1 cellular context compared by ENCODE assay signal in genomic region chr20:62778601-62779416, GRCh38.
TF ChIP-seq lines count a peak whose summit lies in the region.

No MANE protein-coding gene starts in this region.

TF ChIP-seq in HepG2, 621 proteins besides CTCF, POLR2A, EP300 and RAD21 (continued from another document and continues in another):
- TF ChIP-seq ZNF687 (CRISPR knock-in tag; IDR thresholded peaks at IDR 0.05) (peak; percentile 80), ZSCAN21 (CRISPR knock-in tag; IDR thresholded peaks at IDR 0.05; ENCODE audit: borderline replicate concordance) (peak; percentile 76; the same call in 1 of the 2 replicates), REXO4 (CRISPR knock-in tag; IDR thresholded peaks at IDR 0.05; ENCODE audit: borderline replicate concordance) (0 out of 2 replicates have a peak, but pooled peaks have one; percentile 33), TCF12 (IDR thresholded peaks at IDR 0.05) (no peak), TCF12 (CRISPR knock-in tag; IDR thresholded peaks at IDR 0.05) (no peak), FOXO1 (CRISPR knock-in tag; IDR thresholded peaks at IDR 0.05) (peak; percentile 24; the same call in 1 of the 2 replicates), ZNF224 (CRISPR knock-in tag; IDR thresholded peaks at IDR 0.05) (no peak), CENPT (CRISPR knock-in tag; IDR thresholded peaks at IDR 0.05; ENCODE audit: low read depth) (0 out of 2 replicates have a peak, but pooled peaks have one; percentile 51), ETS1 (CRISPR knock-in tag; IDR thresholded peaks at IDR 0.05) (no peak), ZNF251 (CRISPR knock-in tag; IDR thresholded peaks at IDR 0.05) (no peak), THYN1 (CRISPR knock-in tag; IDR thresholded peaks at IDR 0.05; ENCODE audit: borderline replicate concordance, low read depth) (no peak), TFE3 (CRISPR knock-in tag; IDR thresholded peaks at IDR 0.05) (peak; percentile 57), ZBTB7A (CRISPR knock-in tag; IDR thresholded peaks at IDR 0.05) (no peak), IKZF5 (CRISPR knock-in tag; IDR thresholded peaks at IDR 0.05) (peak; percentile 46; the same call in 1 of the 2 replicates), MEF2D (CRISPR knock-in tag; IDR thresholded peaks at IDR 0.05) (no peak), PLRG1 (conservative IDR thresholded peaks at IDR 0.05) (no peak), MEIS1 (CRISPR knock-in tag; IDR thresholded peaks at IDR 0.05; ENCODE audit: borderline replicate concordance) (no peak), ZNF451 (CRISPR knock-in tag; IDR thresholded peaks at IDR 0.05) (0 out of 2 replicates have a peak, but pooled peaks have one; percentile 54), ZNF609 (CRISPR knock-in tag; IDR thresholded peaks at IDR 0.05; ENCODE audit: borderline replicate concordance) (0 out of 2 replicates have a peak, but pooled peaks have one; percentile 14), KMT2B (CRISPR knock-in tag; IDR thresholded peaks at IDR 0.05) (peak; percentile 33; the same call in 1 of the 2 replicates), ZNF749 (CRISPR knock-in tag; IDR thresholded peaks at IDR 0.05; ENCODE audit: borderline replicate concordance) (no peak), MBD4 (IDR thresholded peaks at IDR 0.05; ENCODE audit: borderline replicate concordance, low read length) (no peak), HNRNPL (IDR thresholded peaks at IDR 0.05; ENCODE audit: low read depth, low read length) (peak; percentile 56), TBX2 (CRISPR knock-in tag; IDR thresholded peaks at IDR 0.05; ENCODE audit: borderline replicate concordance) (peak; percentile 11; the same call in 1 of the 2 replicates), ESRRA (CRISPR knock-in tag; IDR thresholded peaks at IDR 0.05; ENCODE audit: low read depth) (no peak), ZKSCAN1 (IDR thresholded peaks at IDR 0.05; ENCODE audit: low read length) (0 out of 2 replicates have a peak, but pooled peaks have one; percentile 21), MAFK (conservative IDR thresholded peaks at IDR 0.05 in 1 of 2, IDR thresholded peaks at IDR 0.05 in 1 of 2; ENCODE audit: low read length in 2 of 2) (no peak), ZNF232 (CRISPR knock-in tag; IDR thresholded peaks at IDR 0.05; ENCODE audit: borderline replicate concordance) (no peak), NKX3-1 (CRISPR knock-in tag; IDR thresholded peaks at IDR 0.05) (no peak), ZNF333 (CRISPR knock-in tag; IDR thresholded peaks at IDR 0.05; ENCODE audit: borderline replicate concordance) (no peak), WIZ (CRISPR knock-in tag; IDR thresholded peaks at IDR 0.05) (no peak), ZNF691 (CRISPR knock-in tag; IDR thresholded peaks at IDR 0.05; ENCODE audit: borderline replicate concordance, low read depth) (peak; percentile 27; the same call in 1 of the 2 replicates), ZNF616 (CRISPR knock-in tag; IDR thresholded peaks at IDR 0.05; ENCODE audit: low read depth) (peak; percentile 80), SCMH1 (CRISPR knock-in tag; IDR thresholded peaks at IDR 0.05; ENCODE audit: borderline replicate concordance) (no peak), NBN (conservative IDR thresholded peaks at IDR 0.05) (no peak), ATF7-NPFF (CRISPR knock-in tag; IDR thresholded peaks at IDR 0.05; ENCODE audit: low read depth) (peak; percentile 48; the same call in 1 of the 2 replicates), ZBTB38 (CRISPR knock-in tag; IDR thresholded peaks at IDR 0.05) (peak; percentile 43; the same call in 1 of the 2 replicates), TP53 (CRISPR knock-in tag; conservative IDR thresholded peaks at IDR 0.05) (no peak), PHF5A (CRISPR knock-in tag; IDR thresholded peaks at IDR 0.05; ENCODE audit: low read depth, unreplicated experiment) (no peak), RBAK (CRISPR knock-in tag; IDR thresholded peaks at IDR 0.05) (no peak), HNRNPH1 (optimal IDR thresholded peaks at IDR 0.05; ENCODE audit: low read depth, low read length) (no peak), TGIF2 (CRISPR knock-in tag; IDR thresholded peaks at IDR 0.05) (no peak), HOXD1 (CRISPR knock-in tag; IDR thresholded peaks at IDR 0.05) (0 out of 2 replicates have a peak, but pooled peaks have one; percentile 12)
- TF ChIP-seq, protein P1, sequence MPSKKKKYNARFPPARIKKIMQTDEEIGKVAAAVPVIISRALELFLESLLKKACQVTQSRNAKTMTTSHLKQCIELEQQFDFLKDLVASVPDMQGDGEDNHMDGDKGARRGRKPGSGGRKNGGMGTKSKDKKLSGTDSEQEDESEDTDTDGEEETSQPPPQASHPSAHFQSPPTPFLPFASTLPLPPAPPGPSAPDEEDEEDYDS (CRISPR knock-in tag; IDR thresholded peaks at IDR 0.05): no peak
- TF ChIP-seq, protein P2, sequence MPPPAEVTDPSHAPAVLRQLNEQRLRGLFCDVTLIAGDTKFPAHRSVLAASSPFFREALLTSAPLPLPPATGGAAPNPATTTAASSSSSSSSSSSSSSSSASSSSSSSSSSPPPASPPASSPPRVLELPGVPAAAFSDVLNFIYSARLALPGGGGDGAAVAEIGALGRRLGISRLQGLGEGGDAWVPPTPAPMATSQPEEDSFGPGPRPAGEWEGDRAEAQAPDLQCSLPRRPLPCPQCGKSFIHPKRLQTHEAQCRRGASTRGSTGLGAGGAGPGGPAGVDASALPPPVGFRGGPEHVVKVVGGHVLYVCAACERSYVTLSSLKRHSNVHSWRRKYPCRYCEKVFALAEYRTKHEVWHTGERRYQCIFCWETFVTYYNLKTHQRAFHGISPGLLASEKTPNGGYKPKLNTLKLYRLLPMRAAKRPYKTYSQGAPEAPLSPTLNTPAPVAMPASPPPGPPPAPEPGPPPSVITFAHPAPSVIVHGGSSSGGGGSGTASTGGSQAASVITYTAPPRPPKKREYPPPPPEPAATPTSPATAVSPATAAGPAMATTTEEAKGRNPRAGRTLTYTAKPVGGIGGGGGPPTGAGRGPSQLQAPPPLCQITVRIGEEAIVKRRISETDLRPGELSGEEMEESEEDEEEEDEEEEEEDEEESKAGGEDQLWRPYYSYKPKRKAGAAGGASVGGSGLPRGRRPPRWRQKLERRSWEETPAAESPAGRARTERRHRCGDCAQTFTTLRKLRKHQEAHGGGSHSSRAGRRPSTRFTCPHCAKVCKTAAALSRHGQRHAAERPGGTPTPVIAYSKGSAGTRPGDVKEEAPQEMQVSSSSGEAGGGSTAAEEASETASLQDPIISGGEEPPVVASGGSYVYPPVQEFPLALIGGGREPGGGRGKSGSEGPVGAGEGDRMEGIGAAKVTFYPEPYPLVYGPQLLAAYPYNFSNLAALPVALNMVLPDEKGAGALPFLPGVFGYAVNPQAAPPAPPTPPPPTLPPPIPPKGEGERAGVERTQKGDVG (CRISPR knock-in tag; IDR thresholded peaks at IDR 0.05; ENCODE audit: borderline replicate concordance): no peak
- TF ChIP-seq, protein P3, sequence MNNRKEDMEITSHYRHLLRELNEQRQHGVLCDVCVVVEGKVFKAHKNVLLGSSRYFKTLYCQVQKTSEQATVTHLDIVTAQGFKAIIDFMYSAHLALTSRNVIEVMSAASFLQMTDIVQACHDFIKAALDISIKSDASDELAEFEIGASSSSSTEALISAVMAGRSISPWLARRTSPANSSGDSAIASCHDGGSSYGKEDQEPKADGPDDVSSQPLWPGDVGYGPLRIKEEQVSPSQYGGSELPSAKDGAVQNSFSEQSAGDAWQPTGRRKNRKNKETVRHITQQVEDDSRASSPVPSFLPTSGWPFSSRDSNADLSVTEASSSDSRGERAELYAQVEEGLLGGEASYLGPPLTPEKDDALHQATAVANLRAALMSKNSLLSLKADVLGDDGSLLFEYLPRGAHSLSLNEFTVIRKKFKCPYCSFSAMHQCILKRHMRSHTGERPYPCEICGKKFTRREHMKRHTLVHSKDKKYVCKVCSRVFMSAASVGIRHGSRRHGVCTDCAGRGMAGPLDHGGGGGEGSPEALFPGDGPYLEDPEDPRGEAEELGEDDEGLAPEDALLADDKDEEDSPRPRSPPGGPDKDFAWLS (CRISPR knock-in tag; IDR thresholded peaks at IDR 0.05; ENCODE audit: borderline replicate concordance): no peak
